In the genomic region with DNA sequence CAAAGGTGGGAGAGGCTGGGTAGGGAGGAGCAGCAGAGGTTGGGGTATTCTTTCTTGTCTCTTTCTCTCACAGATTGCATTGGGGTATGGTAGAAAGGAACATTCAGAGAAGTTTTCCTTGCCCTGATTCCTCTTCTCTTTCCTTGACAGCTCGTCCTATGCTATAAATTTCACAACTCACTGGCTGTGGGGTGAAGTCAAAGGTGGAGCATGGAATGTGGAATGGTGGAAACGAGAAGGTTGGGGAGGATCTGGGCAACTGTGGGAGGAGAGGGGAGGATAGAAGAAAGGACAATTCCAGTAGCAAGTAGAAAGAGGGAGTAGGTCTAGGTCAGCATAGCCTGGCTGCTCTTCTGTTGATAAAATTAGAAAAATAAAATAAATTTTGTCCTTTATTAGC, we compare ENCODE assay signal across 24 cellular contexts.
"Had no signal": no experiment of that assay in that cellular context is flagged by ENCODE, and none has a peak within 500 bp of the region (broad histone marks: within the 10 kb centered on the region; RNA-seq: fewer than 3 reads in every experiment).

No MANE protein-coding gene starts in this region.

- H3K4me1 Mint-ChIP-seq: activated CD4-positive, alpha-beta T cell treated with anti-CD3 and anti-CD28 coated beads for 36 hours; activated naive CD8-positive, alpha-beta T cell treated with anti-CD3 and anti-CD28 coated beads, Interleukin-2, amount 10 ng/mL, durations not matched to agents 7 days and 5 days had no signal

- H3K4me3 Mint-ChIP-seq: activated CD4-positive, alpha-beta T cell treated with anti-CD3 and anti-CD28 coated beads for 36 hours; activated CD8-positive, alpha-beta T cell treated with anti-CD3 and anti-CD28 coated beads for 36 hours; activated naive CD8-positive, alpha-beta T cell treated with anti-CD3 and anti-CD28 coated beads, Interleukin-2, amount 10 ng/mL, durations not matched to agents 7 days and 5 days; activated T-cell treated with anti-CD3 and anti-CD28 coated beads, Interleukin-2, amount 50 U/mL, for 72 hours; brain had no signal

- H3K4me3 ChIP-seq: adrenal gland, MG63, SJCRH30 had no signal

- H3K27ac Mint-ChIP-seq: activated CD4-positive, alpha-beta T cell treated with anti-CD3 and anti-CD28 coated beads for 36 hours; activated CD8-positive, alpha-beta T cell treated with anti-CD3 and anti-CD28 coated beads for 36 hours; activated naive CD8-positive, alpha-beta T cell treated with anti-CD3 and anti-CD28 coated beads, Interleukin-2, amount 10 ng/mL, durations not matched to agents 7 days and 5 days; activated T-cell treated with anti-CD3 and anti-CD28 coated beads, Interleukin-2, amount 50 U/mL, for 72 hours had no signal

- H3K36me3 ChIP-seq: adrenal gland, MG63, SJCRH30 had no signal

- DNase-seq: activated CD4-positive, alpha-beta T cell treated with anti-CD3 and anti-CD28 coated beads for 36 hours; activated CD8-positive, alpha-beta memory T cell treated with anti-CD3 and anti-CD28 coated beads, Interleukin-2, amount 50 U/mL, for 4 hours; activated CD8-positive, alpha-beta T cell treated with anti-CD3 and anti-CD28 coated beads for 36 hours; activated naive CD4-positive, alpha-beta T cell treated with anti-CD3 and anti-CD28 coated beads, Interleukin-2, amount 50 U/mL, for 16 hours; activated naive CD8-positive, alpha-beta T cell treated with anti-CD3 and anti-CD28 coated beads, Interleukin-2, amount 10 ng/mL, durations not matched to agents 7 days and 5 days; activated T-cell treated with anti-CD3 and anti-CD28 coated beads, Interleukin-2, amount 50 U/mL, for 72 hours; adrenal gland; MG63; MV-4-11; NCI-H1092 treated with DMSO at 0.1 percent for 48 hours; NCI-H1417 treated with DMSO at 0.1 percent for 48 hours; NCI-H1694; NCI-H2029; NCI-H2107; NCI-H345; NCI-H510A; NCI-H526 treated with DMSO at 0.1 percent for 48 hours; OCI-M1; Right ventricle myocardium superior; SJCRH30; SK-N-SH; T-helper 1 cell had no signal

- H3K9me3 Mint-ChIP-seq: activated CD8-positive, alpha-beta T cell treated with anti-CD3 and anti-CD28 coated beads for 36 hours; activated naive CD8-positive, alpha-beta T cell treated with anti-CD3 and anti-CD28 coated beads, Interleukin-2, amount 10 ng/mL, durations not matched to agents 7 days and 5 days; activated T-cell treated with anti-CD3 and anti-CD28 coated beads, Interleukin-2, amount 50 U/mL, for 72 hours; brain had no signal

- ATAC-seq: activated CD4-positive, alpha-beta T cell treated with anti-CD3 and anti-CD28 coated beads for 36 hours; activated CD8-positive, alpha-beta T cell treated with anti-CD3 and anti-CD28 coated beads for 36 hours; activated T-cell treated with anti-CD3 and anti-CD28 coated beads, Interleukin-2, amount 50 U/mL, for 72 hours; Panc1 had no signal

- H3K27me3 ChIP-seq: adrenal gland, SJCRH30 had no signal

- H3K36me3 Mint-ChIP-seq: activated naive CD8-positive, alpha-beta T cell treated with anti-CD3 and anti-CD28 coated beads, Interleukin-2, amount 10 ng/mL, durations not matched to agents 7 days and 5 days; brain had no signal
